8 cellular contexts compared by ENCODE assay signal in the genomic region with DNA sequence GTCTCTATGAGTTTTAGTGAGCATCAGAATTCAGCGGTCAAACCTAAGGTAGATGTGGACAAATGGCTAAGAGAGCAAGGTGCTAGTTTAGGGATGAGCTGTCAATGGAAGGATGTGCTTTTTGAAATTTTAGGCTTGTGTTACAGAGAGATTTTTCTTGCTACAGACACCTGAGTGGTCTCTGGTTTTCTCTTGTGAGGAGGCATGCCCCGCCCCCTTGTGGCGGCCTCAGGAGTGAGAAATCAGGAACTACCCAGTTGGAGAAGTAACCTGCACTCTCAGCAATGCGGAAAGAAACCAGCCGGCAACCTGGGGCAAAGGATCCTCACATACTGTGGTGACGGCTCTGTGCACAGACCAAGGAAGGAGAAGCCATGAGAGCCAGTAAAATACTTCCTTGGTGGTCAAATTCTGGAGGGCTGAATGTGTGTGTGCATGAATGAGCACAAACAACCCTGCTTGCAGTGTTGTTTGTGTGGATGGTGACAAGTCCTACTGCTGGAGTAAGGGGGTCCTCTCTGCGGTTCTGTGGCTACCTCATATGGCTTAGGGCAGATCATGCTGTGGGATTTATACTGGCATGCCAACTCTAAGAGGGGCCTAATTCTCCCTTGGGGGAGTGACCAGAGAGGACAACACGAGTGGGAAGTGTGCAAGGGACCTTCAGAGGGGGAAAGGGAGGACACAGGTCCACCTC. TPM values are rescaled to one million over a fixed set of nuclear protein-coding genes. Genes with fewer than 3 reads are reported as not detected.
DNase-seq lines count a peak whose midpoint lies in the region; ATAC-seq and TF ChIP-seq lines count a peak whose summit lies in the region.

No MANE protein-coding gene starts in this region.

- H3K4me3 ChIP-seq in GM23338, result no peak overlapping the region
- no peak overlapping the region for H3K4me3 ChIP-seq in Loucy (ENCODE audit: low read length, poor library complexity, severe bottlenecking)
- no peak overlapping the region for H3K4me3 ChIP-seq in mucosa of stomach (ENCODE audit: low read length)

- peaks cover 49% of the 10 kb centered on the region for H3K9me3 Mint-ChIP-seq in GM23338

- H3K9ac ChIP-seq in Loucy (ENCODE audit: low read depth, low read length, poor library complexity, severe bottlenecking) (no peak overlapping the region), mucosa of stomach (ENCODE audit: low read length) (peak overlapping the region; percentile 23)

- H3K4me2 ChIP-seq in GM23338, result no peak overlapping the region
- H3K4me2 ChIP-seq in Loucy (ENCODE audit: low read depth, low read length, poor library complexity, severe bottlenecking), result no peak overlapping the region

- H4K20me1 ChIP-seq in GM23338 (replicated peaks; ENCODE audit: insufficient read depth) (no peaks in the 10 kb centered on the region), Loucy (ENCODE audit: insufficient read depth, low read length, poor library complexity, severe bottlenecking) (no peaks in the 10 kb centered on the region)

- H3K4me3 Mint-ChIP-seq in GM23338, result no peak overlapping the region

- H3K27me3 ChIP-seq in GM23338 (ENCODE audit: insufficient read depth) (no peaks in the 10 kb centered on the region), Loucy (ENCODE audit: insufficient read depth, low read length, poor library complexity, severe bottlenecking) (no peaks in the 10 kb centered on the region), mucosa of stomach (ENCODE audit: control insufficient read depth, insufficient read depth, low read length) (no peaks in the 10 kb centered on the region)

- H2AFZ ChIP-seq in GM23338, result peak overlapping the region; percentile 97
- H2AFZ ChIP-seq in Loucy (ENCODE audit: low read length), result peak overlapping the region; percentile 19; the same call in 1 of the 2 replicates

- H3K9me2 ChIP-seq in GM23338 (ENCODE audit: insufficient read depth) (peaks cover 4% of the 10 kb centered on the region), Loucy (replicated peaks; ENCODE audit: low read depth, low read length) (no peaks in the 10 kb centered on the region)

- ATAC-seq in GM23338, result peak; percentile 93
- peak; percentile 76 for ATAC-seq in stimulated activated naive CD8-positive, alpha-beta T cell treated with anti-CD3 and anti-CD28 coated beads, Interleukin-15, Interleukin-2, amounts not matched to agents 100 U/mL and 50 U/mL, for 24 hours

- no peak overlapping the region for H3K27ac ChIP-seq in GM23338 (ENCODE audit: low read depth)

- H3K36me3 Mint-ChIP-seq in GM23338 (ENCODE audit: low read depth), result peaks cover 39% of the 10 kb centered on the region

- no peaks in the 10 kb centered on the region for H3K79me2 ChIP-seq in GM23338 (replicated peaks; ENCODE audit: insufficient read depth)
- no peaks in the 10 kb centered on the region for H3K79me2 ChIP-seq in Loucy (ENCODE audit: insufficient read depth, low read length)

- H3K4me1 ChIP-seq in GM23338 (ENCODE audit: insufficient read depth) (no peaks in the 10 kb centered on the region), Loucy (ENCODE audit: insufficient read depth, low read length, poor library complexity, severe bottlenecking) (no peaks in the 10 kb centered on the region), mucosa of stomach (ENCODE audit: control insufficient read depth, insufficient read depth, low read length) (peaks cover 9% of the 10 kb centered on the region)

- H3K27ac Mint-ChIP-seq in GM23338, result no peak overlapping the region

- no peaks in the 10 kb centered on the region for H3F3A ChIP-seq in GM23338 (replicated peaks; ENCODE audit: low read depth)
- no peaks in the 10 kb centered on the region for H3F3A ChIP-seq in Loucy (ENCODE audit: low read depth)

- peaks cover 6% of the 10 kb centered on the region for H3K4me1 Mint-ChIP-seq in GM23338

- H3K9me3 ChIP-seq in Loucy (ENCODE audit: insufficient read depth, low read depth, low read length) (no peaks in the 10 kb centered on the region), mucosa of stomach (ENCODE audit: control insufficient read depth, low read length) (no peaks in the 10 kb centered on the region)

- DNase-seq in GM10266 (ENCODE audit: extremely low spot score), result peak; percentile 41
- peak; percentile 86 for DNase-seq in GM23338 (ENCODE audit: low spot score)
- DNase-seq in activated CD4-positive, alpha-beta T cell treated with anti-CD3 and anti-CD28 coated beads, Interleukin-2, amount 50 U/mL, for 24 hours (ENCODE audit: low read depth in 1 of 2, low spot score in 1 of 2), result peak; percentile 39 to 50
- peak; percentile 65 for DNase-seq in ecto neural progenitor cell (ENCODE audit: low spot score)
- peak; percentile 81 for DNase-seq in stimulated activated naive CD8-positive, alpha-beta T cell treated with anti-CD3 and anti-CD28 coated beads, Interleukin-15, Interleukin-2, amounts not matched to agents 100 U/mL and 50 U/mL, for 24 hours
- no peak for DNase-seq in NCI-H2107 (lab: John Stamatoyannopoulos, UW)

- H3K36me3 ChIP-seq in GM23338 (ENCODE audit: insufficient read depth) (no peaks in the 10 kb centered on the region; the same call in 1 of the 2 replicates), Loucy (ENCODE audit: insufficient read depth, low read length) (no peaks in the 10 kb centered on the region), mucosa of stomach (ENCODE audit: control insufficient read depth, insufficient read depth, low read length) (no peaks in the 10 kb centered on the region)

- TF ChIP-seq CTCF in GM10266 (IDR thresholded peaks at IDR 0.05; ENCODE audit: control insufficient read depth, insufficient read depth, low read depth, missing control alignments) (peak; percentile 66), GM23338 (conservative IDR thresholded peaks at IDR 0.05; ENCODE audit: low read depth in 2 of 2) (peak; percentile 77 to 86), Loucy (conservative IDR thresholded peaks at IDR 0.05; ENCODE audit: low read length) (peak; percentile 61)

- peaks cover 4% of the 10 kb centered on the region for H3K27me3 Mint-ChIP-seq in GM23338 (ENCODE audit: insufficient read depth, low read depth, poor library complexity)

TF ChIP-seq in GM23338, 12 proteins besides CTCF, POLR2A, EP300 and RAD21:
- TF ChIP-seq ZNF114 (CRISPR knock-in tag; IDR thresholded peaks at IDR 0.05) (no peak), ZNF331 (CRISPR knock-in tag; IDR thresholded peaks at IDR 0.05; ENCODE audit: low read depth) (no peak), ZNF462 (CRISPR knock-in tag; IDR thresholded peaks at IDR 0.05) (0 out of 2 replicates have a peak, but pooled peaks have one; percentile 12), EZH2phosphoT487 (IDR thresholded peaks at IDR 0.05; ENCODE audit: unreplicated experiment) (no peak)

RNA-seq across cellular contexts. Expression of gene HSD17B4, which starts 16.7 kb away (rescaled TPM):
- 277 and 326 TPM in 2 replicates for total RNA-seq in GM23338 (2014; rRNA removed; shearing (Covaris generic))
- polyA plus RNA-seq in GM23338 (2016; fragmentation: Nextera tagmentation; extraction: Ambion mirVana), result 328 and 332 TPM in 2 replicates
